Comparison of ENCODE assay signal across 1 cellular context in the genomic region with DNA sequence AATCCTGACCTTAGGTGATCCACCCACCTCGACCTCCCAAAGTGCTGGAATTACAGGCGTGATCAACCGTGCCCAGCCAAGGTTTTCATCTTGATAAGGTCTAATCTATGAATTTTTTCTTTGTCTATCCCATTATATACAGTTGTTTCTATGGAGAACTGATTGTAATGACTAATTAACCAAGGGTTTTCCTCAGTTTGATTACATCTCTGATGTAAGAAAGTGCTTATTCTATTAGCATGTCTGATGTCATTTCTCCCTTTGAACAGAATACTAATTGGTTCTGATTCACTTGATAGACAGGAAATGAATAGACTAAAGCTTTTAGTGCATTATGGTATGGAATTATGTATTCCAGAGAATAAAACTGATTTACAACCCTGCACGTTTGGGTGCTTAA.
TF ChIP-seq lines count a peak whose summit lies in the region.

No MANE protein-coding gene starts in this region.

TF ChIP-seq in endothelial cell of umbilical vein, 7 proteins besides CTCF, POLR2A, EP300 and RAD21:
- peak; percentile 10 for TF ChIP-seq JUN (IDR thresholded peaks at IDR 0.05; ENCODE audit: borderline replicate concordance, insufficient read depth, insufficient read length, low read depth)
- TF ChIP-seq, protein P1, sequence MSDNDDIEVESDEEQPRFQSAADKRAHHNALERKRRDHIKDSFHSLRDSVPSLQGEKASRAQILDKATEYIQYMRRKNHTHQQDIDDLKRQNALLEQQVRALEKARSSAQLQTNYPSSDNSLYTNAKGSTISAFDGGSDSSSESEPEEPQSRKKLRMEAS (IDR thresholded peaks at IDR 0.05; ENCODE audit: insufficient read depth, insufficient read length), result no peak
- TF ChIP-seq FOS (IDR thresholded peaks at IDR 0.05; ENCODE audit: borderline replicate concordance, insufficient read depth, low read length), result no peak
- TF ChIP-seq MYC (IDR thresholded peaks at IDR 0.05; ENCODE audit: low read depth, low read length), result no peak
